28 cellular contexts compared by ENCODE assay signal in genomic region chr16:14086477-14086876, GRCh38.
"Had no signal": no experiment of that assay in that cellular context is flagged by ENCODE, and none has a peak within 500 bp of the region (broad histone marks: within the 10 kb centered on the region; RNA-seq: fewer than 3 reads in every experiment).

No MANE protein-coding gene starts in this region.

- H3K9ac ChIP-seq: neural progenitor cell had no signal

- H3K4me2 ChIP-seq: neural progenitor cell had no signal

- H3K4me3 ChIP-seq: dorsolateral prefrontal cortex, esophagus muscularis mucosa, gastroesophageal sphincter, heart right ventricle, lung, neural progenitor cell, prostate gland, right atrium auricular region, sigmoid colon, spleen, testis, tibial artery had no signal

- H3K4me1 Mint-ChIP-seq: neural progenitor cell had no signal

- H3K27me3 ChIP-seq: dorsolateral prefrontal cortex, esophagus muscularis mucosa, foreskin keratinocyte, gastroesophageal sphincter, heart right ventricle, neural progenitor cell, right atrium auricular region, sigmoid colon, spleen, testis, tibial artery had no signal

- H3K36me3 Mint-ChIP-seq: natural killer cell had no signal

- H3K36me3 ChIP-seq: neural progenitor cell, prostate gland, right atrium auricular region, sigmoid colon had no signal

- H3K27ac Mint-ChIP-seq: immature natural killer cell; memory B cell; natural killer cell; neural progenitor cell; stimulated activated memory B cell treated with anti-CD40 and anti-IgM and Interleukin-4, amounts not matched to agents 10 μg/mL and 1 μg/mL and 100 μg/mL, for 72 hours; type B pancreatic cell had no signal

- H3K4me3 Mint-ChIP-seq: immature natural killer cell; memory B cell; natural killer cell; neural progenitor cell; stimulated activated memory B cell treated with anti-CD40 and anti-IgM and Interleukin-4, amounts not matched to agents 10 μg/mL and 1 μg/mL and 100 μg/mL, for 72 hours; type B pancreatic cell had no signal

- H3K27ac ChIP-seq: foreskin keratinocyte, heart right ventricle, neural progenitor cell, right atrium auricular region, spleen, testis had no signal

- ATAC-seq: foreskin keratinocyte; gastroesophageal sphincter; natural killer cell; stimulated activated memory B cell treated with anti-CD40 and anti-IgM and Interleukin-4, amounts not matched to agents 10 μg/mL and 1 μg/mL and 100 μg/mL, for 72 hours; stimulated activated naive CD8-positive, alpha-beta T cell treated with anti-CD3 and anti-CD28 coated beads, Interleukin-15, Interleukin-2, amounts not matched to agents 100 U/mL and 50 U/mL, for 24 hours had no signal

- H3K4me1 ChIP-seq: foreskin keratinocyte, neural progenitor cell, testis had no signal

- H3K9me3 Mint-ChIP-seq: immature natural killer cell; memory B cell; natural killer cell; neural progenitor cell; stimulated activated memory B cell treated with anti-CD40 and anti-IgM and Interleukin-4, amounts not matched to agents 10 μg/mL and 1 μg/mL and 100 μg/mL, for 72 hours; type B pancreatic cell had no signal

- FAIRE-seq: colon, keratinocyte, urothelium cell line had no signal

- H2AFZ ChIP-seq: neural progenitor cell had no signal

- H3K27me3 Mint-ChIP-seq: memory B cell; stimulated activated memory B cell treated with anti-CD40 and anti-IgM and Interleukin-4, amounts not matched to agents 10 μg/mL and 1 μg/mL and 100 μg/mL, for 72 hours; type B pancreatic cell had no signal

- DNase-seq: dorsolateral prefrontal cortex; effector CD4-positive, alpha-beta T cell; foreskin keratinocyte; glutamatergic neuron; heart right ventricle; hypothalamus; immature natural killer cell; left ventricle myocardium superior; natural killer cell; sigmoid colon; spleen; stimulated activated CD4-positive, alpha-beta T cell treated with anti-CD3 and anti-CD28 coated beads, Interleukin-4, amount 100 ng/mL, for 4 hours; stimulated activated naive CD8-positive, alpha-beta T cell treated with anti-CD3 and anti-CD28 coated beads, Interleukin-15, Interleukin-2, amounts not matched to agents 100 U/mL and 50 U/mL, for 24 hours; substantia nigra; testis; tibial artery had no signal

- H3K9me3 ChIP-seq: esophagus muscularis mucosa, gastroesophageal sphincter, heart right ventricle, prostate gland, right atrium auricular region, sigmoid colon, spleen, testis, tibial artery had no signal
